8 cellular contexts compared by ENCODE assay signal in genomic region chr10:95655571-95656290, GRCh38. TPM values are rescaled to one million over a fixed set of nuclear protein-coding genes. Genes with fewer than 3 reads are reported as not detected.
A peak's percentile ranks its signal among the peaks of the same experiment; 100 is the strongest.
DNase-seq lines count a peak whose midpoint lies in the region; ATAC-seq and TF ChIP-seq lines count a peak whose summit lies in the region.

No MANE protein-coding gene starts in this region.

- peaks cover 22% of the 10 kb centered on the region for H3K36me3 ChIP-seq in SJSA1

- ATAC-seq in HG02938 (IDR thresholded peaks at IDR 0.05; ENCODE audit: unreplicated experiment) (peak; percentile 15), GM18861 (IDR thresholded peaks at IDR 0.05; ENCODE audit: unreplicated experiment) (no peak)
- ATAC-seq in stimulated activated naive CD8-positive, alpha-beta T cell treated with anti-CD3 and anti-CD28 coated beads, Interleukin-15, amount 100 ng/mL, for 72 hours, result peak; percentile 57

- DNase-seq in stimulated activated CD4-positive, alpha-beta T cell treated with anti-CD3 and anti-CD28 coated beads, Interleukin-12 subunit alpha, Interleukin-12 subunit beta, amount 100 ng/mL, for 24 hours (ENCODE audit: low read depth in 2 of 2), result peak; percentile 3 to 15
- DNase-seq in stimulated activated CD4-positive, alpha-beta T cell treated with anti-CD3 and anti-CD28 coated beads, Interleukin-12 subunit alpha, Interleukin-12 subunit beta, amount 100 ng/mL, for 4 hours, result no peak
- DNase-seq in SJSA1 (ENCODE audit: low read depth in 1 of 2, low spot score in 2 of 2), result no peak
- no peak for DNase-seq in coronary artery (ENCODE audit: low spot score)
- peak; percentile 14 for DNase-seq in medulla oblongata (ENCODE audit: extremely low spot score)
- peak in 1 of 2 donors; percentile 27 for DNase-seq in stimulated activated naive CD8-positive, alpha-beta T cell treated with anti-CD3 and anti-CD28 coated beads, Interleukin-15, amount 100 ng/mL, for 72 hours

- H3K4me3 ChIP-seq in SJSA1 (peak overlapping the region; percentile 94), coronary artery (peak overlapping the region; percentile 91)

- H3K9me3 Mint-ChIP-seq in stimulated activated naive CD8-positive, alpha-beta T cell treated with anti-CD3 and anti-CD28 coated beads, Interleukin-15, amount 100 ng/mL, for 72 hours, result peaks cover 18 to 26% of the 10 kb centered on the region in 2 donors

- no peaks in the 10 kb centered on the region for H3K27me3 Mint-ChIP-seq in stimulated activated naive CD8-positive, alpha-beta T cell treated with anti-CD3 and anti-CD28 coated beads, Interleukin-15, amount 100 ng/mL, for 72 hours

- no peak for TF ChIP-seq CTCF in coronary artery (IDR thresholded peaks at IDR 0.05)

- H3K27me3 ChIP-seq in SJSA1 (replicated peaks), result no peaks in the 10 kb centered on the region

- no peaks in the 10 kb centered on the region for H3K9me3 ChIP-seq in SJSA1 (replicated peaks)

- H3K4me3 Mint-ChIP-seq in stimulated activated naive CD8-positive, alpha-beta T cell treated with anti-CD3 and anti-CD28 coated beads, Interleukin-15, amount 100 ng/mL, for 72 hours, result peak overlapping the region; percentile 95 to 96

- peak overlapping the region; percentile 88 to 95 for H3K27ac Mint-ChIP-seq in stimulated activated naive CD8-positive, alpha-beta T cell treated with anti-CD3 and anti-CD28 coated beads, Interleukin-15, amount 100 ng/mL, for 72 hours

- H3K27ac ChIP-seq in SJSA1, result no peak overlapping the region
- H3K27ac ChIP-seq in coronary artery, result peak overlapping the region; percentile 69 to 77

- H3K4me1 Mint-ChIP-seq in stimulated activated naive CD8-positive, alpha-beta T cell treated with anti-CD3 and anti-CD28 coated beads, Interleukin-15, amount 100 ng/mL, for 72 hours, result peaks cover 28% of the 10 kb centered on the region

- H3K4me1 ChIP-seq in SJSA1 (replicated peaks), result peaks cover 5% of the 10 kb centered on the region

RNA-seq across cellular contexts. Expression of gene ALDH18A1, which starts 0.8 kb away (rescaled TPM):
- 55.0 and 60.2 TPM in 2 replicates for total RNA-seq in SJSA1 (2014; rRNA removed; shearing (Covaris generic))

RNA-seq across cellular contexts. Expression of gene TCTN3, which starts 38.0 kb away (rescaled TPM):
- 29.0 and 34.2 TPM in 2 replicates for total RNA-seq in SJSA1 (2014; rRNA removed; shearing (Covaris generic))

Comparison
In these comparisons a context has a peak if more than half of its experiments do, and no peak if none do; other contexts are left out.
1. DNase-seq: peak in stimulated activated CD4-positive, alpha-beta T cell treated with anti-CD3 and anti-CD28 coated beads, Interleukin-12 subunit alpha, Interleukin-12 subunit beta, amount 100 ng/mL, for 24 hours (2 of 2) and medulla oblongata (single experiment); none in stimulated activated CD4-positive, alpha-beta T cell treated with anti-CD3 and anti-CD28 coated beads, Interleukin-12 subunit alpha, Interleukin-12 subunit beta, amount 100 ng/mL, for 4 hours (single experiment), SJSA1 (0 of 2) and coronary artery (single experiment).